ENCODE assay signal across 10 cellular contexts in genomic region chr3:114418107-114418506, GRCh38.
DNase-seq lines count a peak whose midpoint lies in the region; ATAC-seq lines count a peak whose summit lies in the region.
"Had no signal": no experiment of that assay in that cellular context is flagged by ENCODE, and none has a peak within 500 bp of the region (broad histone marks: within the 10 kb centered on the region; RNA-seq: fewer than 3 reads in every experiment).

No MANE protein-coding gene starts in this region.

- no peaks in the 10 kb centered on the region for H3K36me3 Mint-ChIP-seq in activated CD8-positive, alpha-beta memory T cell treated with anti-CD3 and anti-CD28 coated beads, Interleukin-2, amount 10 ng/mL, durations not matched to agents 7 days and 5 days
- H3K36me3 Mint-ChIP-seq in stimulated activated naive B cell treated with anti-CD40 and anti-IgM and Interleukin-4, amounts not matched to agents 10 μg/mL and 1 μg/mL and 100 μg/mL, for 72 hours, result no peaks in the 10 kb centered on the region

- DNase-seq in activated CD8-positive, alpha-beta memory T cell treated with anti-CD3 and anti-CD28 coated beads, Interleukin-2, amount 10 ng/mL, durations not matched to agents 7 days and 5 days, result no peak
- no peak for DNase-seq in activated CD8-positive, alpha-beta memory T cell treated with anti-CD3 and anti-CD28 coated beads, Interleukin-2, amount 50 U/mL, for 48 hours
- no peak for DNase-seq in stimulated activated naive B cell treated with anti-CD40 and anti-IgM and Interleukin-4, amounts not matched to agents 10 μg/mL and 1 μg/mL and 100 μg/mL, for 72 hours
- DNase-seq in AG20443 (ENCODE audit: low spot score) (no peak), NCI-H1048 (lab: John Stamatoyannopoulos, UW) (no peak), medulla oblongata (ENCODE audit: extremely low spot score) (no peak)
- DNase-seq: activated CD4-positive, CD25-positive, alpha-beta regulatory T cell treated with anti-CD3 and anti-CD28 coated beads, Interleukin-2, amount 50 U/mL, for 72 hours; effector CD4-positive, alpha-beta T cell had no signal

- H3K4me1 Mint-ChIP-seq in activated CD8-positive, alpha-beta memory T cell treated with anti-CD3 and anti-CD28 coated beads, Interleukin-2, amount 10 ng/mL, durations not matched to agents 7 days and 5 days, result peaks cover 18% of the 10 kb centered on the region
- H3K4me1 Mint-ChIP-seq in stimulated activated naive B cell treated with anti-CD40 and anti-IgM and Interleukin-4, amounts not matched to agents 10 μg/mL and 1 μg/mL and 100 μg/mL, for 72 hours, result peaks cover 13 to 28% of the 10 kb centered on the region in 2 donors

- no peaks in the 10 kb centered on the region for H3K9me3 Mint-ChIP-seq in activated CD8-positive, alpha-beta memory T cell treated with anti-CD3 and anti-CD28 coated beads, Interleukin-2, amount 10 ng/mL, durations not matched to agents 7 days and 5 days (ENCODE audit: low read depth)
- H3K9me3 Mint-ChIP-seq in stimulated activated naive B cell treated with anti-CD40 and anti-IgM and Interleukin-4, amounts not matched to agents 10 μg/mL and 1 μg/mL and 100 μg/mL, for 72 hours, result no peaks in the 10 kb centered on the region

- peak; percentile 79 for ATAC-seq in activated CD8-positive, alpha-beta memory T cell treated with anti-CD3 and anti-CD28 coated beads, Interleukin-2, amount 10 ng/mL, durations not matched to agents 7 days and 5 days
- ATAC-seq in HG02571 (IDR thresholded peaks at IDR 0.05; ENCODE audit: unreplicated experiment) (peak; percentile 68), HG03575 (IDR thresholded peaks at IDR 0.05; ENCODE audit: extremely low read depth, insufficient number of reproducible peaks, low FRiP score, unreplicated experiment) (peak; percentile 64)
- ATAC-seq in stimulated activated naive B cell treated with anti-CD40 and anti-IgM and Interleukin-4, amounts not matched to agents 10 μg/mL and 1 μg/mL and 100 μg/mL, for 72 hours (replicated peaks), result peak; percentile 93

- H3K27ac Mint-ChIP-seq in activated CD8-positive, alpha-beta memory T cell treated with anti-CD3 and anti-CD28 coated beads, Interleukin-2, amount 10 ng/mL, durations not matched to agents 7 days and 5 days, result peak overlapping the region; percentile 31
- peak overlapping the region; percentile 60 for H3K27ac Mint-ChIP-seq in stimulated activated naive B cell treated with anti-CD40 and anti-IgM and Interleukin-4, amounts not matched to agents 10 μg/mL and 1 μg/mL and 100 μg/mL, for 72 hours

- H3K27me3 Mint-ChIP-seq in activated CD8-positive, alpha-beta memory T cell treated with anti-CD3 and anti-CD28 coated beads, Interleukin-2, amount 10 ng/mL, durations not matched to agents 7 days and 5 days, result no peaks in the 10 kb centered on the region
- H3K27me3 Mint-ChIP-seq in stimulated activated naive B cell treated with anti-CD40 and anti-IgM and Interleukin-4, amounts not matched to agents 10 μg/mL and 1 μg/mL and 100 μg/mL, for 72 hours, result no peaks in the 10 kb centered on the region

- CTCF ChIA-PET in activated CD8-positive, alpha-beta memory T cell treated with anti-CD3 and anti-CD28 coated beads, Interleukin-2, amount 10 ng/mL, durations not matched to agents 7 days and 5 days (lab: Charles Lee), result interaction anchor here (0.8 to 7.1 kb wide), 32 partner anchors 10 to 274 kb away, joined by 3 to 95 read pairs (median 5); no protein-coding TSS in a partner anchor

- no peak overlapping the region for H3K4me3 Mint-ChIP-seq in activated CD8-positive, alpha-beta memory T cell treated with anti-CD3 and anti-CD28 coated beads, Interleukin-2, amount 10 ng/mL, durations not matched to agents 7 days and 5 days
- H3K4me3 Mint-ChIP-seq in stimulated activated naive B cell treated with anti-CD40 and anti-IgM and Interleukin-4, amounts not matched to agents 10 μg/mL and 1 μg/mL and 100 μg/mL, for 72 hours, result peak overlapping the region; percentile 45 to 66
